In the genomic region with DNA sequence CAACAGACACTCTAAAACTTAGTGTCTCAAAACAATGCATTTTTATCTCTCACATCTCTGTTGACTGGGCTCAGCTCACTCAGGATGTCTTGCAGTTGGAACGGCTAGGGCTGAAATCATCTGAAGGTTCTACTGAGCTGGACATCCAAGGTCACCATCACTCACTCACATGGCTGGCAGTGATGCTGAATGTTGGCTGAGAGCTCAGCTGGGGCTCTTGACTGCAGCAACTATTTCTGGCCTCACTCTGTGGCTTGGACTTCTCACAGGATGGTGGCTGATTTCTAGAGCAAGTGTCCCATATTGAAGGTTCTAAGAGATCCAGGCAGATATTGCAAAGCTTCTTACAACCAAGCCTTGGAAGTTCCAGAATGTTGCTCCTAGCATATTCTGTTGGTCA, we compare ENCODE assay signal across 18 cellular contexts.
DNase-seq lines count a peak whose midpoint lies in the region; ATAC-seq, FAIRE-seq and TF ChIP-seq lines count a peak whose summit lies in the region.
"Had no signal": no experiment of that assay in that cellular context is flagged by ENCODE, and none has a peak within 500 bp of the region (broad histone marks: within the 10 kb centered on the region; RNA-seq: fewer than 3 reads in every experiment).

No MANE protein-coding gene starts in this region.

- H3K27me3 ChIP-seq in mesendoderm (ENCODE audit: insufficient read depth, low read length, poor library complexity): no peaks in the 10 kb centered on the region
- H3K27me3 ChIP-seq: brain microvascular endothelial cell had no signal

- no peak overlapping the region for H3K4ac ChIP-seq in mesendoderm (ENCODE audit: low read depth, low read length)

- H3K27ac ChIP-seq in coronary artery (peak overlapping the region; percentile 69 to 86), mesendoderm (ENCODE audit: low read depth, low read length) (no peak overlapping the region)
- H3K27ac ChIP-seq: brain microvascular endothelial cell had no signal

- no peak overlapping the region for H2BK15ac ChIP-seq in mesendoderm (replicated peaks; ENCODE audit: low read depth)

- no peak overlapping the region for H3K4me3 Mint-ChIP-seq in progenitor cell of endocrine pancreas (ENCODE audit: low read depth)
- H3K4me3 Mint-ChIP-seq: activated naive CD4-positive, alpha-beta T cell treated with anti-CD3 and anti-CD28 coated beads for 36 hours had no signal

- no peak for FAIRE-seq in D721Med (lab: Jason Lieb, UNC)
- FAIRE-seq: A549 had no signal

- H3K56ac ChIP-seq in mesendoderm (ENCODE audit: low read length): no peak overlapping the region

- H3K27me3 Mint-ChIP-seq in progenitor cell of endocrine pancreas: no peaks in the 10 kb centered on the region
- H3K27me3 Mint-ChIP-seq: CD4-positive, alpha-beta memory T cell had no signal

- H3K79me2 ChIP-seq in mesendoderm (ENCODE audit: control insufficient read depth, insufficient read depth, low read length): no peaks in the 10 kb centered on the region

- no peak overlapping the region for H2BK5ac ChIP-seq in mesendoderm (ENCODE audit: low read length)

- no peak overlapping the region for H3K27ac Mint-ChIP-seq in progenitor cell of endocrine pancreas
- H3K27ac Mint-ChIP-seq: activated naive CD4-positive, alpha-beta T cell treated with anti-CD3 and anti-CD28 coated beads for 36 hours had no signal

- H4K8ac ChIP-seq in mesendoderm (ENCODE audit: low read depth, low read length): no peak overlapping the region

- H3K36me3 ChIP-seq in mesendoderm (ENCODE audit: control insufficient read depth, insufficient read depth, low read length): no peaks in the 10 kb centered on the region
- H3K36me3 ChIP-seq: brain microvascular endothelial cell had no signal

- H3K9me3 Mint-ChIP-seq in progenitor cell of endocrine pancreas (ENCODE audit: low read depth): no peaks in the 10 kb centered on the region
- H3K9me3 Mint-ChIP-seq: activated naive CD4-positive, alpha-beta T cell treated with anti-CD3 and anti-CD28 coated beads for 36 hours had no signal

- no peak overlapping the region for H3K4me3 ChIP-seq in AG10803 (ENCODE audit: low read length)
- H3K4me3 ChIP-seq in coronary artery: no peak overlapping the region
- no peak overlapping the region for H3K4me3 ChIP-seq in mesendoderm (ENCODE audit: low read length)
- H3K4me3 ChIP-seq: A549 had no signal

- no peak overlapping the region for H3K9ac ChIP-seq in mesendoderm (ENCODE audit: low read length)

- H3K4me1 Mint-ChIP-seq in progenitor cell of endocrine pancreas (ENCODE audit: low read depth): peaks cover 50% of the 10 kb centered on the region

- WGBS in mesendoderm (ENCODE audit: extremely low coverage, insufficient coverage, low lambda C conversion rate): no CpG with 5 or more reads among the region's 1 CpG

- ATAC-seq in left lobe of liver: no peak
- ATAC-seq: A549 had no signal

- H3K23ac ChIP-seq in mesendoderm (ENCODE audit: low read length): no peak overlapping the region

- H3K18ac ChIP-seq in mesendoderm (ENCODE audit: low read length): no peak overlapping the region

- H4K5ac ChIP-seq in mesendoderm (ENCODE audit: low read length): no peak overlapping the region

- no peak overlapping the region for H3K4me2 ChIP-seq in mesendoderm (ENCODE audit: low read length)
- H3K4me2 ChIP-seq: A549 had no signal

- H2BK120ac ChIP-seq in mesendoderm (ENCODE audit: low read depth, low read length): no peak overlapping the region

- TF ChIP-seq CTCF in AG10803 (conservative IDR thresholded peaks at IDR 0.05; ENCODE audit: low read length) (no peak), coronary artery (IDR thresholded peaks at IDR 0.05) (no peak), progenitor cell of endocrine pancreas (IDR thresholded peaks at IDR 0.05; ENCODE audit: unreplicated experiment) (no peak), D721Med (IDR thresholded peaks at IDR 0.05; ENCODE audit: insufficient read depth, missing control alignments) (no peak)

- DNase-seq in AG10803 (ENCODE audit: low read depth) (peak; percentile 46), coronary artery (ENCODE audit: low spot score) (no peak), left lobe of liver (ENCODE audit: low spot score) (peak; percentile 43), progenitor cell of endocrine pancreas (ENCODE audit: low spot score, unreplicated experiment) (peak; percentile 7), NCI-H526 (lab: John Stamatoyannopoulos, UW) (no peak), AML-193 (lab: John Stamatoyannopoulos, UW) (no peak), mesendoderm (no peak), D721Med (ENCODE audit: insufficient read length, low spot score) (no peak)
- DNase-seq: activated CD4-positive, alpha-beta T cell treated with anti-CD3 and anti-CD28 coated beads for 48 hours; activated naive CD4-positive, alpha-beta T cell treated with anti-CD3 and anti-CD28 coated beads for 36 hours; brain microvascular endothelial cell; CD4-positive, alpha-beta memory T cell; foreskin fibroblast; Kasumi-1; NCI-H1436 treated with DMSO at 0.1 percent for 48 hours; retina; stimulated activated CD4-positive, alpha-beta T cell treated with anti-CD3 and anti-CD28 coated beads, Interleukin-2, amount 100 ng/mL, for 24 hours had no signal

- peaks cover 3% of the 10 kb centered on the region for H3K4me1 ChIP-seq in mesendoderm (ENCODE audit: control insufficient read depth, low read depth, low read length)
- H3K4me1 ChIP-seq: A549 had no signal

- H2AK5ac ChIP-seq in mesendoderm (ENCODE audit: low read length): no peak overlapping the region

- H3K36me3 Mint-ChIP-seq in progenitor cell of endocrine pancreas (ENCODE audit: insufficient read depth): no peaks in the 10 kb centered on the region

- H3K79me1 ChIP-seq in mesendoderm (ENCODE audit: low read length): no peaks in the 10 kb centered on the region

Comparison
In these comparisons a context has a peak if more than half of its experiments do, and no peak if none do; other contexts are left out.
1. DNase-seq: peak in AG10803 (single experiment), left lobe of liver (single experiment) and progenitor cell of endocrine pancreas (single experiment); none in coronary artery (single experiment), NCI-H526 (0 of 2), AML-193 (0 of 2), mesendoderm (single experiment) and D721Med (single experiment).